8 cellular contexts compared by ENCODE assay signal in genomic region chr1:67831850-67832513, GRCh38. TPM values are rescaled to one million over a fixed set of nuclear protein-coding genes. Genes with fewer than 3 reads are reported as not detected.
DNase-seq lines count a peak whose midpoint lies in the region; ATAC-seq and TF ChIP-seq lines count a peak whose summit lies in the region.

No MANE protein-coding gene starts in this region.

- H2AK5ac ChIP-seq in trophoblast cell (ENCODE audit: low read length): no peak overlapping the region

- H3K79me1 ChIP-seq in trophoblast cell (ENCODE audit: low read length): peaks cover 12% of the 10 kb centered on the region

- H3K27ac Mint-ChIP-seq in activated naive CD8-positive, alpha-beta T cell treated with anti-CD3 and anti-CD28 coated beads, Interleukin-2, amount 50 U/mL, for 24 hours: no peak overlapping the region

- H4K12ac ChIP-seq in trophoblast cell (ENCODE audit: low read depth, low read length): no peak overlapping the region

- peaks cover 21% of the 10 kb centered on the region for H3K4me1 Mint-ChIP-seq in activated naive CD8-positive, alpha-beta T cell treated with anti-CD3 and anti-CD28 coated beads, Interleukin-2, amount 50 U/mL, for 24 hours

- H3K9ac ChIP-seq in trophoblast cell (ENCODE audit: low read length): peak overlapping the region; percentile 35

- peaks cover 56% of the 10 kb centered on the region for H3K27me3 Mint-ChIP-seq in activated naive CD8-positive, alpha-beta T cell treated with anti-CD3 and anti-CD28 coated beads, Interleukin-2, amount 50 U/mL, for 24 hours

- no peak overlapping the region for H2BK12ac ChIP-seq in trophoblast cell (ENCODE audit: low read length)

- intact Hi-C loops in heart left ventricle (cut with DNase I): loop anchor here in 8 of 10 donors (2.0 to 10.0 kb wide), 8 partner anchors 65 to 383 kb away; partner anchors contain the start of gene GADD45A (in 4 of the 8)

- H3K4me1 ChIP-seq in heart left ventricle (peaks cover 0 to 26% (median 5%) of the 10 kb centered on the region in 12 donors), trophoblast cell (ENCODE audit: control insufficient read depth in 1 of 2, insufficient read depth in 2 of 2, low read length in 2 of 2) (peaks cover 2 to 3% of the 10 kb centered on the region in 2 experiments)

- peak overlapping the region; percentile 60 for H3K14ac ChIP-seq in trophoblast cell (ENCODE audit: low read length)

- H2BK5ac ChIP-seq in trophoblast cell (ENCODE audit: low read depth, low read length, poor library complexity): peak overlapping the region; percentile 38

- H3K36me3 ChIP-seq in heart left ventricle (peaks cover 0 to 3% (median 0%) of the 10 kb centered on the region in 9 donors), trophoblast cell (ENCODE audit: control insufficient read depth in 1 of 2, insufficient read depth in 2 of 2, low read length in 2 of 2) (no peaks in the 10 kb centered on the region)

- H3K27ac ChIP-seq in heart left ventricle (peak overlapping the region; percentile 37 to 86 (median 82)), trophoblast cell (ENCODE audit: low read depth, low read length) (peak overlapping the region; percentile 43)

- peak overlapping the region; percentile 43 for H3K18ac ChIP-seq in trophoblast cell (ENCODE audit: low read length)

- no peak overlapping the region for H3K4ac ChIP-seq in trophoblast cell (ENCODE audit: low read depth, low read length)

- no peaks in the 10 kb centered on the region for H3K36me3 Mint-ChIP-seq in activated naive CD8-positive, alpha-beta T cell treated with anti-CD3 and anti-CD28 coated beads, Interleukin-2, amount 50 U/mL, for 24 hours (ENCODE audit: low read depth)

- no peak overlapping the region for H2BK120ac ChIP-seq in trophoblast cell (ENCODE audit: insufficient read depth, low read length, poor library complexity)

- no peak overlapping the region for H3K23ac ChIP-seq in trophoblast cell (ENCODE audit: low read length)

- DNase-seq in SIG-M5 treated with dmso at 0.1 percent for 504 hours (lab: John Stamatoyannopoulos, UW; ENCODE audit: unreplicated experiment) (peak; percentile 20), SIG-M5 (lab: John Stamatoyannopoulos, UW) (no peak), NCI-H2029 (lab: John Stamatoyannopoulos, UW) (peak; percentile 52), heart left ventricle (peak; percentile 42 to 71 (median 66)), trophoblast cell (peak; percentile 74 to 83)
- no peak for DNase-seq in activated naive CD8-positive, alpha-beta T cell treated with anti-CD3 and anti-CD28 coated beads, Interleukin-2, amount 50 U/mL, for 24 hours

- WGBS in heart left ventricle, 4 donors: 0 to 1% (median 0%) methylated on average over 34 of the region's 34 CpGs
- no CpG with 5 or more reads among the region's 34 CpGs for WGBS in trophoblast cell (ENCODE audit: extremely low coverage, insufficient coverage, insufficient read length)

- peak overlapping the region; percentile 36 for H4K8ac ChIP-seq in trophoblast cell (ENCODE audit: low read depth, low read length)

- peak overlapping the region; percentile 96 for H3K4me2 ChIP-seq in trophoblast cell (ENCODE audit: low read length)

- peak in 1 of 2 donors; percentile 24 for TF ChIP-seq POLR2A in heart left ventricle (IDR thresholded peaks at IDR 0.05)

- H3K4me3 Mint-ChIP-seq in activated naive CD8-positive, alpha-beta T cell treated with anti-CD3 and anti-CD28 coated beads, Interleukin-2, amount 50 U/mL, for 24 hours: peak overlapping the region; percentile 75

- H2AFZ ChIP-seq in trophoblast cell (ENCODE audit: insufficient read depth, low read length, poor library complexity): peak overlapping the region; percentile 43

- peak overlapping the region; percentile 66 to 93 (median 86) for H3K4me3 ChIP-seq in heart left ventricle
- peak overlapping the region; percentile 69 for H3K4me3 ChIP-seq in trophoblast cell (ENCODE audit: low read depth, low read length)

- H3K9me3 Mint-ChIP-seq in activated naive CD8-positive, alpha-beta T cell treated with anti-CD3 and anti-CD28 coated beads, Interleukin-2, amount 50 U/mL, for 24 hours: no peaks in the 10 kb centered on the region

- H3K9me3 ChIP-seq in heart left ventricle (no peaks in the 10 kb centered on the region), trophoblast cell (ENCODE audit: insufficient read depth, low read depth, low read length) (no peaks in the 10 kb centered on the region)

- ATAC-seq in activated naive CD8-positive, alpha-beta T cell treated with anti-CD3 and anti-CD28 coated beads, Interleukin-2, amount 50 U/mL, for 24 hours: no peak
- ATAC-seq in heart left ventricle: peak; percentile 36 to 74 (median 50)
- no peak for ATAC-seq in activated CD4-positive, CD25-positive, alpha-beta regulatory T cell treated with anti-CD3 and anti-CD28 coated beads, Interleukin-2, amount 50 U/mL, for 24 hours
- no peak for ATAC-seq in HG02970 (IDR thresholded peaks at IDR 0.05; ENCODE audit: low FRiP score, unreplicated experiment)

- no peak for TF ChIP-seq CTCF in heart left ventricle (IDR thresholded peaks at IDR 0.05)

- H4K91ac ChIP-seq in trophoblast cell (ENCODE audit: low read depth, low read length): peak overlapping the region; percentile 70

- peaks cover 0 to 44% (median 0%) of the 10 kb centered on the region in 9 donors for H3K27me3 ChIP-seq in heart left ventricle
- H3K27me3 ChIP-seq in trophoblast cell (ENCODE audit: insufficient read depth, low read length): no peaks in the 10 kb centered on the region

- peaks cover 6% of the 10 kb centered on the region for H3K79me2 ChIP-seq in trophoblast cell (ENCODE audit: control insufficient read depth, insufficient read depth, low read length, poor library complexity)

RNA-seq across cellular contexts. Expression of gene GNG12, which starts 1.3 kb away (rescaled TPM):
- total RNA-seq in heart left ventricle: 10 to 100 TPM; 27.2 to 80.2 (median 44.6) TPM
- polyA plus RNA-seq in heart left ventricle: 10 to 100 TPM in 1 of 2 donors, 1 to 10 TPM in 1; 7.7 to 47.3 TPM
- polyA plus RNA-seq in trophoblast cell (2013): 44.5 and 46.2 TPM in 2 replicates

Comparison
In these comparisons a context has a peak if more than half of its experiments do, and no peak if none do; other contexts are left out.
1. DNase-seq: peak in SIG-M5 treated with dmso at 0.1 percent for 504 hours (single experiment), NCI-H2029 (single experiment), heart left ventricle (5 of 5) and trophoblast cell (2 of 2); none in SIG-M5 (single experiment) and activated naive CD8-positive, alpha-beta T cell treated with anti-CD3 and anti-CD28 coated beads, Interleukin-2, amount 50 U/mL, for 24 hours (single experiment).
2. ATAC-seq: peak in heart left ventricle (4 of 4); none in activated naive CD8-positive, alpha-beta T cell treated with anti-CD3 and anti-CD28 coated beads, Interleukin-2, amount 50 U/mL, for 24 hours (single experiment), activated CD4-positive, CD25-positive, alpha-beta regulatory T cell treated with anti-CD3 and anti-CD28 coated beads, Interleukin-2, amount 50 U/mL, for 24 hours (0 of 2) and HG02970 (single experiment).